ENCODE assay signal across 1 cellular context in genomic region chr20:45950330-45950646, GRCh38.
TF ChIP-seq lines count a peak whose summit lies in the region.

No MANE protein-coding gene starts in this region.

TF ChIP-seq in H1, 55 proteins besides CTCF, POLR2A, EP300 and RAD21:
- TF ChIP-seq POLR2AphosphoS5 (IDR thresholded peaks at IDR 0.05; ENCODE audit: low read depth, low read length) = peak; percentile 44; the same call in 1 of the 2 replicates
- no peak for TF ChIP-seq SRF (IDR thresholded peaks at IDR 0.05; ENCODE audit: low read depth, low read length)
TF ChIP-seq in H1: peak in this region for 1.
